In genomic region chr1:86472165-86472564, GRCh38 we compare ENCODE assay signal across 28 cellular contexts. TPM values are rescaled to one million over a fixed set of nuclear protein-coding genes. Genes with fewer than 3 reads are reported as not detected.
"Had no signal": no experiment of that assay in that cellular context is flagged by ENCODE, and none has a peak within 500 bp of the region (broad histone marks: within the 10 kb centered on the region; RNA-seq: fewer than 3 reads in every experiment).

No MANE protein-coding gene starts in this region.

- H3K9me3 ChIP-seq: adrenal gland, left lung, mucosa of descending colon, prostate gland, right atrium auricular region, stomach had no signal

- H3K9me3 Mint-ChIP-seq: activated B cell treated with CpG ODN at 0.5 μM for 24 hours; activated CD4-positive, alpha-beta memory T cell treated with anti-CD3 and anti-CD28 coated beads for 36 hours; activated naive CD4-positive, alpha-beta T cell treated with anti-CD3 and anti-CD28 coated beads, Interleukin-2, amount 50 U/mL, for 72 hours; activated T-helper 1 cell treated with anti-CD3 and anti-CD28 coated beads, Interleukin-12 subunit alpha, Interleukin-12 subunit beta, Interleukin-2, Interleukin-4 antibody, amounts not matched to agents 30 ng/mL and 10 ng/mL and 1 ng/mL, durations not matched to agents 14 hours and 24 hours and 36 hours; naive B cell; neural crest cell; T-helper 2 cell treated with Interferon-gamma antibody and Interleukin-4, amounts not matched to agents 5 μg/mL and 100 μg/mL, for 36 hours; type B pancreatic cell had no signal

- H3K4me1 Mint-ChIP-seq: neural crest cell had no signal

- ATAC-seq: activated naive CD4-positive, alpha-beta T cell treated with anti-CD3 and anti-CD28 coated beads, Interleukin-2, amount 50 U/mL, for 72 hours; left lung; mucosa of descending colon had no signal

- H3K36me3 Mint-ChIP-seq: activated CD4-positive, alpha-beta memory T cell treated with anti-CD3 and anti-CD28 coated beads for 36 hours; activated naive CD4-positive, alpha-beta T cell treated with anti-CD3 and anti-CD28 coated beads, Interleukin-2, amount 50 U/mL, for 72 hours; naive B cell; type B pancreatic cell had no signal

- H3K27ac ChIP-seq: adrenal gland, cardiac muscle cell, dorsolateral prefrontal cortex, left lung, prostate gland, right atrium auricular region, stomach had no signal

- H3K27ac Mint-ChIP-seq: activated B cell treated with CpG ODN at 0.5 μM for 24 hours; activated CD4-positive, alpha-beta memory T cell treated with anti-CD3 and anti-CD28 coated beads for 36 hours; activated naive CD4-positive, alpha-beta T cell treated with anti-CD3 and anti-CD28 coated beads, Interleukin-2, amount 50 U/mL, for 72 hours; activated T-helper 1 cell treated with anti-CD3 and anti-CD28 coated beads, Interleukin-12 subunit alpha, Interleukin-12 subunit beta, Interleukin-2, Interleukin-4 antibody, amounts not matched to agents 30 ng/mL and 10 ng/mL and 1 ng/mL, durations not matched to agents 14 hours and 24 hours and 36 hours; naive B cell; T-helper 2 cell treated with Interferon-gamma antibody and Interleukin-4, amounts not matched to agents 5 μg/mL and 100 μg/mL, for 36 hours; type B pancreatic cell had no signal

- FAIRE-seq: kidney had no signal

- H3K27me3 ChIP-seq: adrenal gland, cardiac muscle cell, dorsolateral prefrontal cortex, left lung, right atrium auricular region had no signal

- DNase-seq: activated B cell treated with CpG ODN at 0.5 μM for 24 hours; activated CD4-positive, alpha-beta memory T cell treated with anti-CD3 and anti-CD28 coated beads for 36 hours; activated CD4-positive, alpha-beta T cell treated with anti-CD3 and anti-CD28 coated beads for 4 hours; activated gamma-delta T cell treated with Interleukin-2 at 50 U/mL for 16 hours; activated T-cell treated with anti-CD3 and anti-CD28 coated beads for 4 hours; adrenal gland; dorsolateral prefrontal cortex; foreskin melanocyte; glutamatergic neuron; hypothalamus; kidney; left lung; mucosa of descending colon; naive B cell; stimulated activated CD4-positive, alpha-beta T cell treated with anti-CD3 and anti-CD28 coated beads, Interleukin-15, amount 100 ng/mL, for 24 hours; stimulated activated CD4-positive, alpha-beta T cell treated with anti-CD3 and anti-CD28 coated beads, Interleukin-2, amount 100 ng/mL, for 48 hours; stomach had no signal

- H3K36me3 ChIP-seq: adrenal gland, cardiac muscle cell, left lung, prostate gland, right atrium auricular region, stomach had no signal

- H3K4me3 ChIP-seq: adrenal gland, cardiac muscle cell, dorsolateral prefrontal cortex, left lung, mucosa of descending colon, prostate gland, right atrium auricular region, stomach had no signal

- H3K4me1 ChIP-seq: adrenal gland, left lung, prostate gland, right atrium auricular region, stomach had no signal

- H3K4me3 Mint-ChIP-seq: activated B cell treated with CpG ODN at 0.5 μM for 24 hours; activated CD4-positive, alpha-beta memory T cell treated with anti-CD3 and anti-CD28 coated beads for 36 hours; activated T-helper 1 cell treated with anti-CD3 and anti-CD28 coated beads, Interleukin-12 subunit alpha, Interleukin-12 subunit beta, Interleukin-2, Interleukin-4 antibody, amounts not matched to agents 30 ng/mL and 10 ng/mL and 1 ng/mL, durations not matched to agents 14 hours and 24 hours and 36 hours; naive B cell; neural crest cell; T-helper 2 cell treated with Interferon-gamma antibody and Interleukin-4, amounts not matched to agents 5 μg/mL and 100 μg/mL, for 36 hours; type B pancreatic cell had no signal

RNA-seq across cellular contexts. Expression of gene CLCA1, which starts 3.4 kb away (rescaled TPM):
- total RNA-seq: activated B cell treated with CpG ODN at 0.5 μM for 24 hours; activated CD4-positive, alpha-beta memory T cell treated with anti-CD3 and anti-CD28 coated beads for 36 hours; activated naive CD4-positive, alpha-beta T cell treated with anti-CD3 and anti-CD28 coated beads, Interleukin-2, amount 50 U/mL, for 72 hours; activated T-helper 1 cell treated with anti-CD3 and anti-CD28 coated beads, Interleukin-12 subunit alpha, Interleukin-12 subunit beta, Interleukin-2, Interleukin-4 antibody, amounts not matched to agents 30 ng/mL and 10 ng/mL and 1 ng/mL, durations not matched to agents 14 hours and 24 hours and 36 hours; cardiac muscle cell; kidney; left lung; neural crest cell; osteocyte; right atrium auricular region; skeletal muscle tissue; temporal lobe had no signal
- polyA plus RNA-seq: cardiac muscle cell had no signal

RNA-seq across cellular contexts. Expression of gene CLCA2, which starts 48.2 kb away (rescaled TPM):
- total RNA-seq: activated B cell treated with CpG ODN at 0.5 μM for 24 hours; activated CD4-positive, alpha-beta memory T cell treated with anti-CD3 and anti-CD28 coated beads for 36 hours; activated naive CD4-positive, alpha-beta T cell treated with anti-CD3 and anti-CD28 coated beads, Interleukin-2, amount 50 U/mL, for 72 hours; activated T-helper 1 cell treated with anti-CD3 and anti-CD28 coated beads, Interleukin-12 subunit alpha, Interleukin-12 subunit beta, Interleukin-2, Interleukin-4 antibody, amounts not matched to agents 30 ng/mL and 10 ng/mL and 1 ng/mL, durations not matched to agents 14 hours and 24 hours and 36 hours; cardiac muscle cell; kidney; neural crest cell; right atrium auricular region; skeletal muscle tissue had no signal
- polyA plus RNA-seq: cardiac muscle cell had no signal
